ENCODE assay signal across 1 cellular context in the genomic region with DNA sequence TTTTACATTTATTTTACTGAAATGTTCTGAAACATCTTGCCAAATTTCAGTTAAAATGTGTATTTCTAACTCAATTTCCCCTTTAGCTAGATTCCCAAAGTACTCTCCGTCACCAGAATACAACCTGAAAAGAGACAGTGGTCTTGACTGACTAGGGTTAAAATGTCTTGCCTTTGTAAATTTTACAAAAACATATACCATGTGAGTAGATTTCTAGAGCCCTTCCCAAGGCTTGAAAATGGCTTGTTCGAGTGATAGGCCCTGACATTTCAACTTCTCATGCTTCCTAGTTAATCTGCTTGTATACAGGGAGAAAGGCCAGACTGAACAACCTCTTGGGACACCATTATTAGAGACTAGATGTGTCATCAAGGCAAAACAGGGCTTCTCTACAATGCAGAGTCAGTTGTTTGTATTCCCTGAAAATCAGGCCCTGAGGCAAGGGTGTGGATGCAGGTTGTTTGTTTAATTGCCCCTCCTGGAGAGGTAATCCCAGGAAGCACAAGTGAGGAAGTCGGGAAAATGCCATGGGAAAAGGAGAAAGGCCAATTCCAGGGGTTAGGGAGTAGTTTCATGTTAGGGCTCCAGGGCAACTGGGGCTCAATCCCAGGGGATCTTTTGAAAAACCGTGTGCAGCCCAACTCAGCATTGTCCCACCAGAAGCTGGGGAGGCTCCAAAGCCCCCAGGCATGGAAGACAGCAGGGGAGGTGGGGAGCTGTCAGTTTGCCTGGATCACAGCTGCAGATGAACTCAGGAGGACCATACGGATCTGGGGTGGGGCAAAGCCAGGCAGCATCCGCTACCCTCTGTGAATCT.
TF ChIP-seq lines count a peak whose summit lies in the region.

No MANE protein-coding gene starts in this region.

TF ChIP-seq in HepG2, 621 proteins besides CTCF, POLR2A, EP300 and RAD21 (continued from another document and continues in another):
- TF ChIP-seq, protein P1, sequence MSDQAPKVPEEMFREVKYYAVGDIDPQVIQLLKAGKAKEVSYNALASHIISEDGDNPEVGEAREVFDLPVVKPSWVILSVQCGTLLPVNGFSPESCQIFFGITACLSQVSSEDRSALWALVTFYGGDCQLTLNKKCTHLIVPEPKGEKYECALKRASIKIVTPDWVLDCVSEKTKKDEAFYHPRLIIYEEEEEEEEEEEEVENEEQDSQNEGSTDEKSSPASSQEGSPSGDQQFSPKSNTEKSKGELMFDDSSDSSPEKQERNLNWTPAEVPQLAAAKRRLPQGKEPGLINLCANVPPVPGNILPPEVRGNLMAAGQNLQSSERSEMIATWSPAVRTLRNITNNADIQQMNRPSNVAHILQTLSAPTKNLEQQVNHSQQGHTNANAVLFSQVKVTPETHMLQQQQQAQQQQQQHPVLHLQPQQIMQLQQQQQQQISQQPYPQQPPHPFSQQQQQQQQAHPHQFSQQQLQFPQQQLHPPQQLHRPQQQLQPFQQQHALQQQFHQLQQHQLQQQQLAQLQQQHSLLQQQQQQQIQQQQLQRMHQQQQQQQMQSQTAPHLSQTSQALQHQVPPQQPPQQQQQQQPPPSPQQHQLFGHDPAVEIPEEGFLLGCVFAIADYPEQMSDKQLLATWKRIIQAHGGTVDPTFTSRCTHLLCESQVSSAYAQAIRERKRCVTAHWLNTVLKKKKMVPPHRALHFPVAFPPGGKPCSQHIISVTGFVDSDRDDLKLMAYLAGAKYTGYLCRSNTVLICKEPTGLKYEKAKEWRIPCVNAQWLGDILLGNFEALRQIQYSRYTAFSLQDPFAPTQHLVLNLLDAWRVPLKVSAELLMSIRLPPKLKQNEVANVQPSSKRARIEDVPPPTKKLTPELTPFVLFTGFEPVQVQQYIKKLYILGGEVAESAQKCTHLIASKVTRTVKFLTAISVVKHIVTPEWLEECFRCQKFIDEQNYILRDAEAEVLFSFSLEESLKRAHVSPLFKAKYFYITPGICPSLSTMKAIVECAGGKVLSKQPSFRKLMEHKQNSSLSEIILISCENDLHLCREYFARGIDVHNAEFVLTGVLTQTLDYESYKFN (CRISPR knock-in tag; conservative IDR thresholded peaks at IDR 0.05): no peak
- TF ChIP-seq ZNF343 (CRISPR knock-in tag; IDR thresholded peaks at IDR 0.05) (0 out of 2 replicates have a peak, but pooled peaks have one; percentile 48), GABPA (IDR thresholded peaks at IDR 0.05; ENCODE audit: low read depth, low read length) (no peak), GABPA (CRISPR knock-in tag; IDR thresholded peaks at IDR 0.05; ENCODE audit: low read depth) (0 out of 2 replicates have a peak, but pooled peaks have one; percentile 7), ZNF749 (CRISPR knock-in tag; IDR thresholded peaks at IDR 0.05; ENCODE audit: borderline replicate concordance) (peak; percentile 87; the same call in 1 of the 2 replicates), ZNF556 (CRISPR knock-in tag; IDR thresholded peaks at IDR 0.05; ENCODE audit: borderline replicate concordance) (peak; percentile 70; the same call in 1 of the 2 replicates), EHMT2 (IDR thresholded peaks at IDR 0.05; ENCODE audit: borderline replicate concordance, low read depth, low read length) (no peak), TBX2 (CRISPR knock-in tag; IDR thresholded peaks at IDR 0.05; ENCODE audit: borderline replicate concordance) (peak; percentile 47; the same call in 1 of the 2 replicates), ZNF552 (CRISPR knock-in tag; IDR thresholded peaks at IDR 0.05; ENCODE audit: borderline replicate concordance) (no peak), AGO2 (optimal IDR thresholded peaks at IDR 0.05; ENCODE audit: low read depth, low read length) (peak; percentile 86), ZNF138 (CRISPR knock-in tag; IDR thresholded peaks at IDR 0.05; ENCODE audit: low read depth) (0 out of 2 replicates have a peak, but pooled peaks have one; percentile 40), POLR2AphosphoS2 (IDR thresholded peaks at IDR 0.05; ENCODE audit: low read depth, low read length) (peak; percentile 69), ZNF451 (CRISPR knock-in tag; IDR thresholded peaks at IDR 0.05) (0 out of 2 replicates have a peak, but pooled peaks have one; percentile 38), HNF1A (IDR thresholded peaks at IDR 0.05; ENCODE audit: low read depth) (no peak), HNF1A (CRISPR knock-in tag; IDR thresholded peaks at IDR 0.05; ENCODE audit: borderline replicate concordance) (peak; percentile 41; the same call in 1 of the 2 replicates), ZNF441 (CRISPR knock-in tag; IDR thresholded peaks at IDR 0.05; ENCODE audit: borderline replicate concordance) (peak; percentile 63; the same call in 1 of the 2 replicates), ZNF605 (CRISPR knock-in tag; IDR thresholded peaks at IDR 0.05) (peak; percentile 85), HES4 (CRISPR knock-in tag; IDR thresholded peaks at IDR 0.05; ENCODE audit: borderline replicate concordance) (no peak), SNAPC2 (CRISPR knock-in tag; IDR thresholded peaks at IDR 0.05) (peak; percentile 75), GATAD2A (CRISPR knock-in tag; IDR thresholded peaks at IDR 0.05) (0 out of 2 replicates have a peak, but pooled peaks have one; percentile 39), ERF (CRISPR knock-in tag; IDR thresholded peaks at IDR 0.05) (peak; percentile 61; the same call in 1 of the 2 replicates), ARID5B (CRISPR knock-in tag; IDR thresholded peaks at IDR 0.05) (peak; percentile 27; the same call in 1 of the 2 replicates), POLR2AphosphoS5 (IDR thresholded peaks at IDR 0.05; ENCODE audit: low read depth, low read length) (peak; percentile 62; the same call in 1 of the 2 replicates)
- TF ChIP-seq, protein P2, sequence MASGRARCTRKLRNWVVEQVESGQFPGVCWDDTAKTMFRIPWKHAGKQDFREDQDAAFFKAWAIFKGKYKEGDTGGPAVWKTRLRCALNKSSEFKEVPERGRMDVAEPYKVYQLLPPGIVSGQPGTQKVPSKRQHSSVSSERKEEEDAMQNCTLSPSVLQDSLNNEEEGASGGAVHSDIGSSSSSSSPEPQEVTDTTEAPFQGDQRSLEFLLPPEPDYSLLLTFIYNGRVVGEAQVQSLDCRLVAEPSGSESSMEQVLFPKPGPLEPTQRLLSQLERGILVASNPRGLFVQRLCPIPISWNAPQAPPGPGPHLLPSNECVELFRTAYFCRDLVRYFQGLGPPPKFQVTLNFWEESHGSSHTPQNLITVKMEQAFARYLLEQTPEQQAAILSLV (CRISPR knock-in tag; IDR thresholded peaks at IDR 0.05; ENCODE audit: borderline replicate concordance): 0 out of 2 replicates have a peak, but pooled peaks have one; percentile 19
- TF ChIP-seq, protein P3, sequence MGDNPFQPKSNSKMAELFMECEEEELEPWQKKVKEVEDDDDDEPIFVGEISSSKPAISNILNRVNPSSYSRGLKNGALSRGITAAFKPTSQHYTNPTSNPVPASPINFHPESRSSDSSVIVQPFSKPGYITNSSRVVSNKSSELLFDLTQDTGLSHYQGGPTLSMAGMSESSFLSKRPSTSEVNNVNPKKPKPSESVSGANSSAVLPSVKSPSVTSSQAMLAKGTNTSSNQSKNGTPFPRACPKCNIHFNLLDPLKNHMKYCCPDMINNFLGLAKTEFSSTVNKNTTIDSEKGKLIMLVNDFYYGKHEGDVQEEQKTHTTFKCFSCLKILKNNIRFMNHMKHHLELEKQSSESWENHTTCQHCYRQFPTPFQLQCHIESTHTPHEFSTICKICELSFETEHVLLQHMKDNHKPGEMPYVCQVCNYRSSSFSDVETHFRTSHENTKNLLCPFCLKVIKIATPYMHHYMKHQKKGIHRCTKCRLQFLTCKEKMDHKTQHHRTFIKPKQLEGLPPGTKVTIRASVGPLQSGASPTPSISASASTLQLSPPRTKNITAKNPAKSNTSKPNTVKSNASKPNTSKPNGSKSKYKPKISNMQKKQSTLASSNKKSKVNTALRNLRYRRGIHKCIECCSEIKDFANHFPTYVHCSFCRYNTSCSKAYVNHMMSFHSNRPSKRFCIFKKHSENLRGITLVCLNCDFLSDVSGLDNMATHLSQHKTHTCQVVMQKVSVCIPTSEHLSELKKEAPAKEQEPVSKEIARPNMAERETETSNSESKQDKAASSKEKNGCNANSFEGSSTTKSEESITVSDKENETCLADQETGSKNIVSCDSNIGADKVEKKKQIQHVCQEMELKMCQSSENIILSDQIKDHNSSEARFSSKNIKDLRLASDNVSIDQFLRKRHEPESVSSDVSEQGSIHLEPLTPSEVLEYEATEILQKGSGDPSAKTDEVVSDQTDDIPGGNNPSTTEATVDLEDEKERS (CRISPR knock-in tag; IDR thresholded peaks at IDR 0.05): no peak
- TF ChIP-seq, protein P4, sequence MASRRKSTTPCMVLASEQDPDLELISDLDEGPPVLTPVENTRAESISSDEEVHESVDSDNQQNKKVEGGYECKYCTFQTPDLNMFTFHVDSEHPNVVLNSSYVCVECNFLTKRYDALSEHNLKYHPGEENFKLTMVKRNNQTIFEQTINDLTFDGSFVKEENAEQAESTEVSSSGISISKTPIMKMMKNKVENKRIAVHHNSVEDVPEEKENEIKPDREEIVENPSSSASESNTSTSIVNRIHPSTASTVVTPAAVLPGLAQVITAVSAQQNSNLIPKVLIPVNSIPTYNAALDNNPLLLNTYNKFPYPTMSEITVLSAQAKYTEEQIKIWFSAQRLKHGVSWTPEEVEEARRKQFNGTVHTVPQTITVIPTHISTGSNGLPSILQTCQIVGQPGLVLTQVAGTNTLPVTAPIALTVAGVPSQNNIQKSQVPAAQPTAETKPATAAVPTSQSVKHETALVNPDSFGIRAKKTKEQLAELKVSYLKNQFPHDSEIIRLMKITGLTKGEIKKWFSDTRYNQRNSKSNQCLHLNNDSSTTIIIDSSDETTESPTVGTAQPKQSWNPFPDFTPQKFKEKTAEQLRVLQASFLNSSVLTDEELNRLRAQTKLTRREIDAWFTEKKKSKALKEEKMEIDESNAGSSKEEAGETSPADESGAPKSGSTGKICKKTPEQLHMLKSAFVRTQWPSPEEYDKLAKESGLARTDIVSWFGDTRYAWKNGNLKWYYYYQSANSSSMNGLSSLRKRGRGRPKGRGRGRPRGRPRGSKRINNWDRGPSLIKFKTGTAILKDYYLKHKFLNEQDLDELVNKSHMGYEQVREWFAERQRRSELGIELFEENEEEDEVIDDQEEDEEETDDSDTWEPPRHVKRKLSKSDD (CRISPR knock-in tag; IDR thresholded peaks at IDR 0.05; ENCODE audit: low read depth): 0 out of 2 replicates have a peak, but pooled peaks have one; percentile 29
- TF ChIP-seq, protein P5, sequence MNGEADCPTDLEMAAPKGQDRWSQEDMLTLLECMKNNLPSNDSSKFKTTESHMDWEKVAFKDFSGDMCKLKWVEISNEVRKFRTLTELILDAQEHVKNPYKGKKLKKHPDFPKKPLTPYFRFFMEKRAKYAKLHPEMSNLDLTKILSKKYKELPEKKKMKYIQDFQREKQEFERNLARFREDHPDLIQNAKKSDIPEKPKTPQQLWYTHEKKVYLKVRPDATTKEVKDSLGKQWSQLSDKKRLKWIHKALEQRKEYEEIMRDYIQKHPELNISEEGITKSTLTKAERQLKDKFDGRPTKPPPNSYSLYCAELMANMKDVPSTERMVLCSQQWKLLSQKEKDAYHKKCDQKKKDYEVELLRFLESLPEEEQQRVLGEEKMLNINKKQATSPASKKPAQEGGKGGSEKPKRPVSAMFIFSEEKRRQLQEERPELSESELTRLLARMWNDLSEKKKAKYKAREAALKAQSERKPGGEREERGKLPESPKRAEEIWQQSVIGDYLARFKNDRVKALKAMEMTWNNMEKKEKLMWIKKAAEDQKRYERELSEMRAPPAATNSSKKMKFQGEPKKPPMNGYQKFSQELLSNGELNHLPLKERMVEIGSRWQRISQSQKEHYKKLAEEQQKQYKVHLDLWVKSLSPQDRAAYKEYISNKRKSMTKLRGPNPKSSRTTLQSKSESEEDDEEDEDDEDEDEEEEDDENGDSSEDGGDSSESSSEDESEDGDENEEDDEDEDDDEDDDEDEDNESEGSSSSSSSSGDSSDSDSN (CRISPR knock-in tag; IDR thresholded peaks at IDR 0.05): 0 out of 2 replicates have a peak, but pooled peaks have one; percentile 33
